27 cellular contexts compared by ENCODE assay signal in the genomic region with DNA sequence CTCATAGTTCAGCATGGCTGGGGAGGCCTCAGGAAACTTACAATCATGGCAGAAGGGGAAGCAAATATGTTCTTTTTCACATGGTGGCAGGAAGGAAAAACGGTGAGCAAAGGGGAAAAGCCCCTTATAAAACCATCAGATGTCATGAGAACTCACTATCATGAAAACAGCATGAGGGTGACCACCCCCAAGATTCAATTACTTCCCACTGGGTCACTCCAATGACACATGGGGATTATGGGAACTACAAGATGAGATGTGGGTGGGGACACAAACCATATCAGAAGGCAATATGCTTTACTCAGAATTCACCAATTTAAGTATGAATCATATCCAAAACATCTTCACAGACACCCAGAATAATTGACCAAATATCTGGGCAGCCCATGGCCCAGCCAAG.
"Had no signal": no experiment of that assay in that cellular context is flagged by ENCODE, and none has a peak within 500 bp of the region (broad histone marks: within the 10 kb centered on the region; RNA-seq: fewer than 3 reads in every experiment).

No MANE protein-coding gene starts in this region.

- H3K4me3 Mint-ChIP-seq: natural killer cell; nephron; neural progenitor cell; stimulated activated memory B cell treated with anti-CD40 and anti-IgM and Interleukin-4, amounts not matched to agents 10 μg/mL and 1 μg/mL and 100 μg/mL, for 72 hours; stimulated activated naive CD8-positive, alpha-beta T cell treated with anti-CD3 and anti-CD28 coated beads, Interleukin-15, amount 100 ng/mL, for 72 hours; type B pancreatic cell had no signal

- H3K27ac Mint-ChIP-seq: nephron; neural progenitor cell; progenitor cell of endocrine pancreas; stimulated activated memory B cell treated with anti-CD40 and anti-IgM and Interleukin-4, amounts not matched to agents 10 μg/mL and 1 μg/mL and 100 μg/mL, for 72 hours; type B pancreatic cell had no signal

- H3K4me1 Mint-ChIP-seq: nephron; neural progenitor cell; stimulated activated memory B cell treated with anti-CD40 and anti-IgM and Interleukin-4, amounts not matched to agents 10 μg/mL and 1 μg/mL and 100 μg/mL, for 72 hours had no signal

- H3K27me3 Mint-ChIP-seq: progenitor cell of endocrine pancreas; stimulated activated memory B cell treated with anti-CD40 and anti-IgM and Interleukin-4, amounts not matched to agents 10 μg/mL and 1 μg/mL and 100 μg/mL, for 72 hours; stimulated activated naive CD8-positive, alpha-beta T cell treated with anti-CD3 and anti-CD28 coated beads, Interleukin-15, amount 100 ng/mL, for 72 hours; type B pancreatic cell had no signal

- ATAC-seq: natural killer cell; psoas muscle; right cardiac atrium; right lobe of liver; stimulated activated memory B cell treated with anti-CD40 and anti-IgM and Interleukin-4, amounts not matched to agents 10 μg/mL and 1 μg/mL and 100 μg/mL, for 72 hours; stimulated activated naive CD8-positive, alpha-beta T cell treated with anti-CD3 and anti-CD28 coated beads, Interleukin-15, amount 100 ng/mL, for 72 hours; stimulated activated naive CD8-positive, alpha-beta T cell treated with anti-CD3 and anti-CD28 coated beads, Interleukin-15, Interleukin-2, amounts not matched to agents 100 U/mL and 50 U/mL, for 24 hours; upper lobe of right lung had no signal

- H3K9me3 Mint-ChIP-seq: natural killer cell had no signal

- DNase-seq: natural killer cell; occipital lobe; ovary; posterior cingulate gyrus; psoas muscle; right cardiac atrium; right lobe of liver; sigmoid colon; small intestine; stimulated activated CD4-positive, alpha-beta T cell treated with anti-CD3 and anti-CD28 coated beads, Interleukin-15, amount 100 ng/mL, for 24 hours; stimulated activated CD4-positive, alpha-beta T cell treated with anti-CD3 and anti-CD28 coated beads, Interleukin-2, amount 100 ng/mL, for 24 hours; stimulated activated CD4-positive, alpha-beta T cell treated with anti-CD3 and anti-CD28 coated beads, Interleukin-2, amount 100 ng/mL, for 48 hours; stimulated activated CD4-positive, alpha-beta T cell treated with anti-CD3 and anti-CD28 coated beads, Interleukin-4, amount 100 ng/mL, for 24 hours; stimulated activated naive CD4-positive, alpha-beta T cell; stimulated activated naive CD8-positive, alpha-beta T cell treated with anti-CD3 and anti-CD28 coated beads, Interleukin-15, amount 100 ng/mL, for 72 hours; stimulated activated naive CD8-positive, alpha-beta T cell treated with anti-CD3 and anti-CD28 coated beads, Interleukin-15, Interleukin-2, amounts not matched to agents 100 U/mL and 50 U/mL, for 24 hours; substantia nigra; testis; tibial artery; transverse colon; upper lobe of right lung; uterus had no signal
